ENCODE assay signal across 21 cellular contexts in the genomic region with DNA sequence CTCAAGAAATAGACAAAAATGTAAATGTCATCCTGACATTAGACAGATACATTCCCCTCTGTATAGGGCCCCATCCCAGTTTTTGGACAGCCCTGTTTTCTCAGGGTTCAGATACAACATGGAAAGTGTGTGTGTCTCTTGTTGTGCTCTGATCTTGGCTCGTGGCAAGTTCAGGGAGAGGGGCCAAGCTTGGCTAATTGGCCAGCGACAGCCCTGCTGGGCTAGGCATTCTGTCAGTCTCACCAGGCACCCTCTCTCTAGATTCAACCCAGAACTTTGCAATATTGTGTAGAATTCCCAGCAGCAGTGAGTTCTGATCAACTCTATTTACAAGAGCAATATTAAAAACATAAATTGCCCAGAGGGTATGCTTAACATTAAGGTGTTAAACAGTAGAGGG. TPM values are rescaled to one million over a fixed set of nuclear protein-coding genes. Genes with fewer than 3 reads are reported as not detected.
DNase-seq lines count a peak whose midpoint lies in the region; ATAC-seq lines count a peak whose summit lies in the region.
"Had no signal": no experiment of that assay in that cellular context is flagged by ENCODE, and none has a peak within 500 bp of the region (broad histone marks: within the 10 kb centered on the region; RNA-seq: fewer than 3 reads in every experiment).

No MANE protein-coding gene starts in this region.

- intact Hi-C loops in left ventricle myocardium superior (cut with micrococcal nuclease) (no loop called here), left cardiac atrium (cut with DNase I) (no loop called here)

- DNase-seq in left ventricle myocardium superior (no peak), left cardiac atrium (no peak), cerebellar cortex (ENCODE audit: low spot score) (peak; percentile 80), cerebellum (ENCODE audit: low spot score) (peak; percentile 74), HT-29 (ENCODE audit: low spot score) (no peak)
- no peak for DNase-seq in effector memory CD8-positive, alpha-beta T cell
- DNase-seq: AML-193; CD4-positive, alpha-beta memory T cell; CD4-positive, CD25-positive, alpha-beta regulatory T cell; CD8-positive, alpha-beta memory T cell; COR-L47; DMS 273 treated with DMSO at 0.1 percent for 48 hours; DMS153; DMS53; DMS79; DND-41; EL; GF-D8 had no signal

- H3K36me3 Mint-ChIP-seq in effector memory CD8-positive, alpha-beta T cell (ENCODE audit: insufficient read depth), result no peaks in the 10 kb centered on the region
- H3K36me3 Mint-ChIP-seq: CD14-positive monocyte; CD4-positive, alpha-beta memory T cell; CD4-positive, CD25-positive, alpha-beta regulatory T cell; CD8-positive, alpha-beta memory T cell had no signal

- H3K4me3 Mint-ChIP-seq in effector memory CD8-positive, alpha-beta T cell, result no peak overlapping the region
- H3K4me3 Mint-ChIP-seq: B cell; CD14-positive monocyte; CD4-positive, alpha-beta memory T cell; CD4-positive, CD25-positive, alpha-beta regulatory T cell; CD8-positive, alpha-beta memory T cell had no signal

- no peaks in the 10 kb centered on the region for H3K4me1 Mint-ChIP-seq in effector memory CD8-positive, alpha-beta T cell (ENCODE audit: low read depth in 2 of 2)
- H3K4me1 Mint-ChIP-seq: CD14-positive monocyte; CD4-positive, alpha-beta memory T cell; CD4-positive, CD25-positive, alpha-beta regulatory T cell; CD8-positive, alpha-beta memory T cell had no signal

- peak; percentile 14 for ATAC-seq in left ventricle myocardium superior
- no peak for ATAC-seq in left cardiac atrium
- no peak for ATAC-seq in effector memory CD8-positive, alpha-beta T cell (replicated peaks)
- ATAC-seq: A549 had no signal

- no peaks in the 10 kb centered on the region for H3K9me3 Mint-ChIP-seq in effector memory CD8-positive, alpha-beta T cell

- peaks cover 5 to 18% of the 10 kb centered on the region in 2 donors for H3K27me3 Mint-ChIP-seq in effector memory CD8-positive, alpha-beta T cell

- H3K27ac Mint-ChIP-seq in effector memory CD8-positive, alpha-beta T cell, result no peak overlapping the region
- H3K27ac Mint-ChIP-seq: B cell; CD14-positive monocyte; CD4-positive, alpha-beta memory T cell; CD8-positive, alpha-beta memory T cell had no signal

RNA-seq across cellular contexts. Expression of a gene that starts 30.1 kb away (rescaled TPM):
- total RNA-seq in left ventricle myocardium superior (126 TPM), left cardiac atrium (10 to 100 TPM; 22.8 to 52.4 TPM), cerebellum (16.0 TPM)
- 0.05 TPM in 2 replicates for total RNA-seq in HT-29 (2014; rRNA removed; shearing (Covaris generic))
- total RNA-seq: B cell; CD4-positive, CD25-positive, alpha-beta regulatory T cell; CD8-positive, alpha-beta memory T cell had no signal

Comparison
In these comparisons a context has a peak if more than half of its experiments do, and no peak if none do; other contexts are left out.
1. DNase-seq: peak in cerebellar cortex (single experiment) and cerebellum (single experiment); none in left ventricle myocardium superior (single experiment), left cardiac atrium (single experiment), effector memory CD8-positive, alpha-beta T cell (0 of 3) and HT-29 (single experiment).
2. RNA of a gene that starts 30.1 kb away (total RNA-seq): 126 TPM in left ventricle myocardium superior (single experiment), 22.8 to 52.4 TPM in left cardiac atrium and 16.0 TPM in cerebellum (single experiment); 0.05 TPM in HT-29; every median in the first group is over 10 times any median in the second.